19 cellular contexts compared by ENCODE assay signal in genomic region chr16:82699262-82699661, GRCh38.
A peak's percentile ranks its signal among the peaks of the same experiment; 100 is the strongest.
DNase-seq lines count a peak whose midpoint lies in the region; TF ChIP-seq lines count a peak whose summit lies in the region.
"Had no signal": no experiment of that assay in that cellular context is flagged by ENCODE, and none has a peak within 500 bp of the region (broad histone marks: within the 10 kb centered on the region; RNA-seq: fewer than 3 reads in every experiment).

No MANE protein-coding gene starts in this region.

- peak overlapping the region in 1 of 2 experiments; percentile 1 for H3K4ac ChIP-seq in mesenchymal stem cell (ENCODE audit: low read depth in 1 of 2, low read length in 2 of 2)

- TF ChIP-seq EP300 in transverse colon (IDR thresholded peaks at IDR 0.05; ENCODE audit: low read depth) = no peak

- H4K8ac ChIP-seq in mesenchymal stem cell (ENCODE audit: low read length) = peak overlapping the region; percentile 83

- H2BK12ac ChIP-seq in mesenchymal stem cell (ENCODE audit: low read length in 2 of 2) = peak overlapping the region; percentile 50 to 99

- H3K36me3 ChIP-seq in breast epithelium (no peaks in the 10 kb centered on the region), mesenchymal stem cell (ENCODE audit: control insufficient read depth in 1 of 2, insufficient read depth in 2 of 2, low read depth in 1 of 2, low read length in 2 of 2) (no peaks in the 10 kb centered on the region), vagina (no peaks in the 10 kb centered on the region), transverse colon (no peaks in the 10 kb centered on the region)
- H3K36me3 ChIP-seq: upper lobe of left lung had no signal

- intact Hi-C loops in MCF 10A (cut with micrococcal nuclease) (loop anchor here (5.0 kb wide), 1 partner anchor 47 kb away; no protein-coding TSS in a partner anchor), breast epithelium (cut with DNase I; ENCODE audit: low total_unique reads) (no loop called here), vagina (cut with DNase I) (no loop called here), transverse colon (cut with DNase I; ENCODE audit: low total_unique reads) (no loop called here)

- peak overlapping the region in 1 of 2 donors; percentile 44 for H3K27ac ChIP-seq in breast epithelium
- H3K27ac ChIP-seq in epithelial cell of prostate = peak overlapping the region; percentile 78
- no peak overlapping the region for H3K27ac ChIP-seq in mesenchymal stem cell (ENCODE audit: low read length, poor library complexity, severe bottlenecking)
- peak overlapping the region; percentile 56 for H3K27ac ChIP-seq in vagina
- peak overlapping the region in 1 of 4 donors; percentile 0 for H3K27ac ChIP-seq in transverse colon
- H3K27ac ChIP-seq in substantia nigra (ENCODE audit: low read depth, low read length, poor library complexity, severe bottlenecking) = no peak overlapping the region

- peak; percentile 3 for DNase-seq in MCF 10A (ENCODE audit: unreplicated experiment)
- no peak for DNase-seq in breast epithelium (ENCODE audit: low spot score in 2 of 2)
- DNase-seq in epithelial cell of prostate (ENCODE audit: low read depth, low spot score) = no peak
- no peak for DNase-seq in mesenchymal stem cell
- DNase-seq in vagina (ENCODE audit: extremely low spot score in 2 of 2) = no peak
- DNase-seq in transverse colon = no peak
- DNase-seq in NCI-H524 treated with DMSO at 0.1 percent for 48 hours (lab: John Stamatoyannopoulos, UW) = no peak
- DNase-seq in substantia nigra (lab: John Stamatoyannopoulos, UW) = no peak
- DNase-seq: 8988T; activated CD4-positive, alpha-beta memory T cell treated with anti-CD3 and anti-CD28 coated beads, Interleukin-2, amount 10 ng/mL, durations not matched to agents 7 days and 5 days; activated T-cell treated with anti-CD3 and anti-CD28 coated beads, Interleukin-2, amount 50 U/mL, for 4 hours; CD4-positive, alpha-beta memory T cell; DMS79 treated with DMSO at 0.1 percent for 48 hours; NCI-H2029; NCI-H526; small intestine; upper lobe of left lung had no signal

- no peak overlapping the region for H3K14ac ChIP-seq in mesenchymal stem cell (ENCODE audit: low read length in 2 of 2)

- WGBS in mesenchymal stem cell = 90% methylated on average over 3 of the region's 3 CpGs
- WGBS in transverse colon (ENCODE audit: low coverage in 1 of 2), 2 donors = 85 to 87% methylated on average over 2 to 3 of the region's 3 CpGs

- peaks cover 6% of the 10 kb centered on the region for H3K36me3 Mint-ChIP-seq in MCF 10A (ENCODE audit: insufficient read depth, unreplicated experiment)
- H3K36me3 Mint-ChIP-seq: activated naive CD8-positive, alpha-beta T cell; CD4-positive, alpha-beta memory T cell had no signal

- no peak overlapping the region for H2AK5ac ChIP-seq in mesenchymal stem cell (ENCODE audit: low read length, severe bottlenecking)

- H3K4me3 Mint-ChIP-seq in MCF 10A (ENCODE audit: unreplicated experiment) = no peak overlapping the region
- H3K4me3 Mint-ChIP-seq: activated CD4-positive, alpha-beta memory T cell treated with anti-CD3 and anti-CD28 coated beads, Interleukin-2, amount 10 ng/mL, durations not matched to agents 7 days and 5 days; activated naive CD8-positive, alpha-beta T cell; activated T-cell treated with anti-CD3 and anti-CD28 coated beads, Interleukin-2, amount 50 U/mL, for 4 hours; CD4-positive, alpha-beta memory T cell; IgD-negative memory B cell had no signal

- H2BK120ac ChIP-seq in mesenchymal stem cell (ENCODE audit: low read depth, low read length) = no peak overlapping the region

- BruUV-seq in MCF 10A (replicated peaks; lab: Mats Ljungman, UMichigan) = TSS peak; percentile 98

- H3K4me1 ChIP-seq in breast epithelium (no peaks in the 10 kb centered on the region), mesenchymal stem cell (ENCODE audit: control insufficient read depth, insufficient read depth, low read depth, low read length) (peaks cover 14% of the 10 kb centered on the region), vagina (peaks cover 33% of the 10 kb centered on the region), transverse colon (peaks cover 0 to 11% (median 0%) of the 10 kb centered on the region in 4 donors)

- TF ChIP-seq CTCF in MCF 10A (IDR thresholded peaks at IDR 0.05; ENCODE audit: unreplicated experiment) (no peak), breast epithelium (IDR thresholded peaks at IDR 0.05) (no peak), vagina (IDR thresholded peaks at IDR 0.05) (no peak), transverse colon (IDR thresholded peaks at IDR 0.05) (no peak)

- no peaks in the 10 kb centered on the region for H3K9me3 Mint-ChIP-seq in MCF 10A (ENCODE audit: unreplicated experiment)
- H3K9me3 Mint-ChIP-seq: activated T-cell treated with anti-CD3 and anti-CD28 coated beads, Interleukin-2, amount 50 U/mL, for 4 hours had no signal

- peak overlapping the region; percentile 52 for H3K9ac ChIP-seq in mesenchymal stem cell (ENCODE audit: low read length)

- peak overlapping the region; percentile 98 for H2BK15ac ChIP-seq in mesenchymal stem cell (ENCODE audit: low read depth, poor library complexity, severe bottlenecking)

- peaks cover 33% of the 10 kb centered on the region for H3K4me1 Mint-ChIP-seq in MCF 10A (ENCODE audit: insufficient read depth, unreplicated experiment)

- no peaks in the 10 kb centered on the region for H3K9me3 ChIP-seq in breast epithelium
- no peaks in the 10 kb centered on the region for H3K9me3 ChIP-seq in mesenchymal stem cell (ENCODE audit: control insufficient read depth, low read length)
- H3K9me3 ChIP-seq in vagina = no peaks in the 10 kb centered on the region
- H3K9me3 ChIP-seq in transverse colon = no peaks in the 10 kb centered on the region
- H3K9me3 ChIP-seq: upper lobe of left lung had no signal

- no peak overlapping the region for H3K4me2 ChIP-seq in mesenchymal stem cell (ENCODE audit: low read length, poor library complexity, severe bottlenecking)

- TF ChIP-seq POLR2A in breast epithelium (IDR thresholded peaks at IDR 0.05) = no peak
- no peak for TF ChIP-seq POLR2A in vagina (IDR thresholded peaks at IDR 0.05)
- no peak for TF ChIP-seq POLR2A in transverse colon (IDR thresholded peaks at IDR 0.05)

- POLR2A ChIA-PET in MCF 10A (lab: Yijun Ruan, JAX) = interaction anchor here (0.7 to 2.3 kb wide), 5 partner anchors 10 to 98 kb away, joined by 3 to 6 read pairs (median 4); no protein-coding TSS in a partner anchor

- in situ Hi-C loops in transverse colon (cut with MboI; ENCODE audit: low pct_ligation_motif_present in 1 of 4, low pct_unique_long_range_greater_than_20kb in 1 of 4, low sequenced_read_pairs in 3 of 4) = no loop called here

- H2AFZ ChIP-seq in mesenchymal stem cell (ENCODE audit: low read depth, low read length) = no peak overlapping the region

- H3K4me3 ChIP-seq in breast epithelium (no peak overlapping the region), mesenchymal stem cell (ENCODE audit: insufficient read depth in 1 of 2, low read depth in 1 of 2, low read length in 2 of 2) (no peak overlapping the region), vagina (no peak overlapping the region), transverse colon (no peak overlapping the region)
- H3K4me3 ChIP-seq: upper lobe of left lung had no signal

- peak overlapping the region; percentile 92 for H4K91ac ChIP-seq in mesenchymal stem cell (ENCODE audit: low read length)

- H3K23ac ChIP-seq in mesenchymal stem cell (ENCODE audit: low read length in 2 of 2) = peak overlapping the region in 1 of 2 experiments; percentile 10

- H3K79me1 ChIP-seq in mesenchymal stem cell (replicated peaks; ENCODE audit: low read length, poor library complexity, severe bottlenecking) = peaks cover 12% of the 10 kb centered on the region

- H3K27me3 Mint-ChIP-seq in MCF 10A (ENCODE audit: insufficient read depth, unreplicated experiment) = no peaks in the 10 kb centered on the region
- H3K27me3 Mint-ChIP-seq: IgD-negative memory B cell had no signal

- H3K27me3 ChIP-seq in breast epithelium (peaks cover 0 to 5% of the 10 kb centered on the region in 2 donors), mesenchymal stem cell (ENCODE audit: control insufficient read depth in 1 of 2, insufficient read depth in 1 of 2, low read length in 2 of 2) (no peaks in the 10 kb centered on the region), vagina (no peaks in the 10 kb centered on the region), transverse colon (no peaks in the 10 kb centered on the region)
- H3K27me3 ChIP-seq: upper lobe of left lung had no signal

- no peak overlapping the region for H2BK5ac ChIP-seq in mesenchymal stem cell (ENCODE audit: low read depth, low read length, poor library complexity, severe bottlenecking)

- CTCF ChIA-PET in MCF 10A (lab: Yijun Ruan, JAX) = interaction anchor here (0.6 to 1.5 kb wide), 5 partner anchors 10 to 76 kb away, joined by 3 to 5 read pairs (median 3); no protein-coding TSS in a partner anchor

- H3K27ac Mint-ChIP-seq in MCF 10A (ENCODE audit: low read depth, unreplicated experiment) = peak overlapping the region; percentile 96
- H3K27ac Mint-ChIP-seq: activated naive CD8-positive, alpha-beta T cell; CD4-positive, alpha-beta memory T cell; IgD-negative memory B cell had no signal

- H3K18ac ChIP-seq in mesenchymal stem cell (ENCODE audit: low read depth in 1 of 2, low read length in 2 of 2) = peak overlapping the region in 1 of 2 experiments; percentile 67

Comparison
In these comparisons a context has a peak if more than half of its experiments do, and no peak if none do; other contexts are left out.
1. H3K27ac ChIP-seq: peak in epithelial cell of prostate (single experiment) and vagina (single experiment); none in mesenchymal stem cell (single experiment) and substantia nigra (single experiment).